Comparison of ENCODE assay signal across 15 cellular contexts in genomic region chr15:42069025-42069424, GRCh38. TPM values are rescaled to one million over a fixed set of nuclear protein-coding genes. Genes with fewer than 3 reads are reported as not detected.
"Had no signal": no experiment of that assay in that cellular context is flagged by ENCODE, and none has a peak within 500 bp of the region (broad histone marks: within the 10 kb centered on the region; RNA-seq: fewer than 3 reads in every experiment).

No MANE protein-coding gene starts in this region.

- ATAC-seq: activated T-cell treated with anti-CD3 and anti-CD28 coated beads, Interleukin-2, amount 50 U/mL, for 4 hours; naive thymus-derived CD4-positive, alpha-beta T cell; sciatic nerve; upper lobe of right lung had no signal

- DNase-seq: activated CD4-positive, alpha-beta memory T cell treated with anti-CD3 and anti-CD28 coated beads for 36 hours; activated effector memory CD4-positive, alpha-beta T cell treated with anti-CD3 and anti-CD28 coated beads, Interleukin-2, amount 50 U/mL, for 16 hours; activated naive CD8-positive, alpha-beta T cell treated with anti-CD3 and anti-CD28 coated beads, Interleukin-2, amount 10 ng/mL, durations not matched to agents 7 days and 5 days; activated T-cell treated with anti-CD3 and anti-CD28 coated beads, Interleukin-2, amount 50 U/mL, for 4 hours; aorta; effector CD4-positive, alpha-beta T cell; naive thymus-derived CD4-positive, alpha-beta T cell; spleen; stimulated activated CD4-positive, alpha-beta T cell treated with anti-CD3 and anti-CD28 coated beads, Interleukin-1b, Interleukin-23, amount 100 ng/mL, for 48 hours; stimulated activated naive CD4-positive, alpha-beta T cell; upper lobe of right lung had no signal

- H3K36me3 Mint-ChIP-seq: activated naive CD8-positive, alpha-beta T cell treated with anti-CD3 and anti-CD28 coated beads, Interleukin-2, amount 10 ng/mL, durations not matched to agents 7 days and 5 days had no signal

- H3K27ac Mint-ChIP-seq: activated CD4-positive, alpha-beta memory T cell treated with anti-CD3 and anti-CD28 coated beads for 36 hours; activated naive CD8-positive, alpha-beta T cell treated with anti-CD3 and anti-CD28 coated beads, Interleukin-2, amount 10 ng/mL, durations not matched to agents 7 days and 5 days; naive thymus-derived CD4-positive, alpha-beta T cell had no signal

- H3K4me3 Mint-ChIP-seq: activated CD4-positive, alpha-beta memory T cell treated with anti-CD3 and anti-CD28 coated beads for 36 hours; activated naive CD8-positive, alpha-beta T cell treated with anti-CD3 and anti-CD28 coated beads, Interleukin-2, amount 10 ng/mL, durations not matched to agents 7 days and 5 days; activated T-cell treated with anti-CD3 and anti-CD28 coated beads, Interleukin-2, amount 50 U/mL, for 4 hours; naive thymus-derived CD4-positive, alpha-beta T cell had no signal

RNA-seq across cellular contexts. Expression of gene PLA2G4D, which starts 25.3 kb away (rescaled TPM):
- total RNA-seq: activated CD4-positive, alpha-beta memory T cell treated with anti-CD3 and anti-CD28 coated beads for 36 hours; activated naive CD8-positive, alpha-beta T cell treated with anti-CD3 and anti-CD28 coated beads, Interleukin-2, amount 10 ng/mL, durations not matched to agents 7 days and 5 days; activated T-cell treated with anti-CD3 and anti-CD28 coated beads, Interleukin-2, amount 50 U/mL, for 4 hours; aorta; breast epithelium; gastroesophageal sphincter; naive thymus-derived CD4-positive, alpha-beta T cell; sciatic nerve; spleen; T-helper 2 cell treated with Interferon-gamma antibody and Interleukin-4, amounts not matched to agents 100 ng/mL and 5 ng/mL, for 36 hours; upper lobe of right lung had no signal

RNA-seq across cellular contexts. Expression of gene PLA2G4E, which starts 48.2 kb away (rescaled TPM):
- total RNA-seq: activated CD4-positive, alpha-beta memory T cell treated with anti-CD3 and anti-CD28 coated beads for 36 hours; activated naive CD8-positive, alpha-beta T cell treated with anti-CD3 and anti-CD28 coated beads, Interleukin-2, amount 10 ng/mL, durations not matched to agents 7 days and 5 days; activated T-cell treated with anti-CD3 and anti-CD28 coated beads, Interleukin-2, amount 50 U/mL, for 4 hours; aorta; breast epithelium; naive thymus-derived CD4-positive, alpha-beta T cell; sciatic nerve; spleen; T-helper 2 cell treated with Interferon-gamma antibody and Interleukin-4, amounts not matched to agents 100 ng/mL and 5 ng/mL, for 36 hours had no signal
